Comparison of ENCODE assay signal across 8 cellular contexts in genomic region chr1:87953732-87954344, GRCh38.
DNase-seq lines count a peak whose midpoint lies in the region; ATAC-seq, FAIRE-seq and TF ChIP-seq lines count a peak whose summit lies in the region.

No MANE protein-coding gene starts in this region.

- H3K9me3 Mint-ChIP-seq in activated CD8-positive, alpha-beta T cell treated with anti-CD3 and anti-CD28 coated beads, Interleukin-2, amount 10 ng/mL, durations not matched to agents 7 days and 5 days (ENCODE audit: insufficient read depth): no peaks in the 10 kb centered on the region

- no peak overlapping the region for H3K14ac ChIP-seq in H1 (ENCODE audit: insufficient read length)

- H3K79me1 ChIP-seq in H1 (ENCODE audit: low read depth, low read length): no peaks in the 10 kb centered on the region

- no peak overlapping the region for H2BK15ac ChIP-seq in H1 (ENCODE audit: low read length)

- no peaks in the 10 kb centered on the region; a peak in 1 of 8 replicates for H3K36me3 ChIP-seq in H1 (ENCODE audit: control insufficient read depth in 2 of 4, insufficient read depth in 4 of 4, low read length in 3 of 4)

- no peaks in the 10 kb centered on the region for H3K23me2 ChIP-seq in H1 (ENCODE audit: low read depth, low read length)

- POLR2A ChIA-PET in activated CD8-positive, alpha-beta T cell treated with anti-CD3 and anti-CD28 coated beads, Interleukin-2, amount 10 ng/mL, durations not matched to agents 7 days and 5 days (lab: Charles Lee): no interaction called here
- POLR2A ChIA-PET in H1 (lab: Charles Lee; ENCODE audit: partially characterized antibody): no interaction called here

- peak; percentile 82 for ATAC-seq in GM19043 (IDR thresholded peaks at IDR 0.05; ENCODE audit: low read depth, unreplicated experiment)
- peak; percentile 85 for ATAC-seq in HG03520 (IDR thresholded peaks at IDR 0.05; ENCODE audit: unreplicated experiment)
- ATAC-seq in activated CD8-positive, alpha-beta T cell treated with anti-CD3 and anti-CD28 coated beads, Interleukin-2, amount 10 ng/mL, durations not matched to agents 7 days and 5 days: peak; percentile 70

- H3K27ac Mint-ChIP-seq in activated CD8-positive, alpha-beta T cell treated with anti-CD3 and anti-CD28 coated beads, Interleukin-2, amount 10 ng/mL, durations not matched to agents 7 days and 5 days: no peak overlapping the region

- H2AFZ ChIP-seq in H1 (ENCODE audit: low read length): peak overlapping the region; percentile 81

- TF ChIP-seq CTCF in H1 (IDR thresholded peaks at IDR 0.05; ENCODE audit: control extremely low read depth in 1 of 3, insufficient read depth in 1 of 3, low read depth in 1 of 3, low read length in 3 of 3): peak; percentile 43 to 75 (median 71)

- peak; percentile 91 for FAIRE-seq in H1 (lab: Jason Lieb, UNC)

- DNase-seq in AML-193 (lab: John Stamatoyannopoulos, UW): peak; percentile 40 to 45
- peak; percentile 59 for DNase-seq in NCI-H774 (lab: John Stamatoyannopoulos, UW)
- DNase-seq in activated CD8-positive, alpha-beta T cell treated with anti-CD3 and anti-CD28 coated beads, Interleukin-2, amount 10 ng/mL, durations not matched to agents 7 days and 5 days: peak; percentile 59
- DNase-seq in H1 (ENCODE audit: low read depth in 1 of 2, low spot score in 2 of 2): peak in 1 of 2 experiments; percentile 66
- DNase-seq in mucosa of gallbladder (ENCODE audit: low spot score): peak; percentile 73
- peak; percentile 2 to 25 for DNase-seq in stimulated activated CD8-positive, alpha-beta memory T cell treated with anti-CD3 and anti-CD28 coated beads, Interleukin-7, amount 100 ng/mL, for 48 hours (ENCODE audit: extremely low read depth in 1 of 2, low read depth in 1 of 2)

- no peak overlapping the region for H2BK20ac ChIP-seq in H1 (ENCODE audit: low read length)

- no peak overlapping the region for H4K5ac ChIP-seq in H1 (ENCODE audit: insufficient read length, low read depth, low read length)

- peaks cover 10% of the 10 kb centered on the region for H3K27me3 Mint-ChIP-seq in activated CD8-positive, alpha-beta T cell treated with anti-CD3 and anti-CD28 coated beads, Interleukin-2, amount 10 ng/mL, durations not matched to agents 7 days and 5 days (ENCODE audit: low read depth)

- no peaks in the 10 kb centered on the region for H3K36me3 Mint-ChIP-seq in activated CD8-positive, alpha-beta T cell treated with anti-CD3 and anti-CD28 coated beads, Interleukin-2, amount 10 ng/mL, durations not matched to agents 7 days and 5 days (ENCODE audit: low read depth)

- no peak overlapping the region for H3K18ac ChIP-seq in H1 (ENCODE audit: extremely low read depth, low read length)

- no peak overlapping the region for H3K27ac ChIP-seq in H1 (ENCODE audit: low read depth, low read length)

- no peak for TF ChIP-seq EP300 in H1 (IDR thresholded peaks at IDR 0.05; ENCODE audit: borderline replicate concordance in 1 of 2, low read depth in 2 of 2, low read length in 2 of 2)

- no peak overlapping the region for H3K4me3 ChIP-seq in H1 (ENCODE audit: extremely low read depth in 1 of 4, insufficient read depth in 2 of 4, low read depth in 3 of 4, low read length in 4 of 4)

- no peaks in the 10 kb centered on the region for H3K79me2 ChIP-seq in H1 (ENCODE audit: control insufficient read depth in 1 of 2, insufficient read depth in 2 of 2, low read length in 2 of 2)

- H3K4me3 Mint-ChIP-seq in activated CD8-positive, alpha-beta T cell treated with anti-CD3 and anti-CD28 coated beads, Interleukin-2, amount 10 ng/mL, durations not matched to agents 7 days and 5 days: no peak overlapping the region

- H3K27me3 ChIP-seq in H1 (replicated peaks in 1 of 4; ENCODE audit: control insufficient read depth in 3 of 4, extremely low read depth in 1 of 4, insufficient read depth in 3 of 4, low read length in 3 of 4): no peaks in the 10 kb centered on the region

- H4K20me1 ChIP-seq in H1 (replicated peaks in 1 of 2; ENCODE audit: control insufficient read depth in 1 of 2, insufficient read depth in 2 of 2, low read length in 2 of 2): no peaks in the 10 kb centered on the region

- no peak overlapping the region for H4K8ac ChIP-seq in H1 (ENCODE audit: extremely low read depth, insufficient read depth, low read length)

- no peak for TF ChIP-seq POLR2A in H1 (IDR thresholded peaks at IDR 0.05; ENCODE audit: control extremely low read depth in 1 of 2, low read depth in 2 of 2, low read length in 2 of 2)

- CTCF ChIA-PET in activated CD8-positive, alpha-beta T cell treated with anti-CD3 and anti-CD28 coated beads, Interleukin-2, amount 10 ng/mL, durations not matched to agents 7 days and 5 days (lab: Charles Lee): interaction anchor here (0.7 to 3.4 kb wide), 20 partner anchors 11 to 824 kb away, joined by 3 to 38 read pairs (median 3); partner anchors contain the start of gene LMO4
- CTCF ChIA-PET in H1 (lab: Charles Lee; ENCODE audit: partially characterized antibody): interaction anchor here (0.5 to 3.2 kb wide), 51 partner anchors 9 to 665 kb away, joined by 3 to 25 read pairs (median 3); no protein-coding TSS in a partner anchor

- H2BK5ac ChIP-seq in H1 (ENCODE audit: low read depth, low read length): no peak overlapping the region; the same call in 1 of the 2 replicates

- H2BK120ac ChIP-seq in H1 (replicated peaks; ENCODE audit: low read depth, low read length): no peak overlapping the region

- H3K4me2 ChIP-seq in H1 (ENCODE audit: insufficient read depth in 1 of 2, low read depth in 2 of 2, low read length in 2 of 2): no peak overlapping the region

- TF ChIP-seq RAD21 in H1 (IDR thresholded peaks at IDR 0.05 in 1 of 2, conservative IDR thresholded peaks at IDR 0.05 in 1 of 2; ENCODE audit: low read depth in 2 of 2, low read length in 2 of 2): peak; percentile 79 to 82

- no peaks in the 10 kb centered on the region for H3K4me1 Mint-ChIP-seq in activated CD8-positive, alpha-beta T cell treated with anti-CD3 and anti-CD28 coated beads, Interleukin-2, amount 10 ng/mL, durations not matched to agents 7 days and 5 days (ENCODE audit: low read depth)

- no peak overlapping the region for H4K91ac ChIP-seq in H1 (replicated peaks; ENCODE audit: insufficient read length, low read length)

- peaks cover 0 to 4% (median 2%) of the 10 kb centered on the region in 4 experiments; a peak in 4 of 7 replicates for H3K4me1 ChIP-seq in H1 (replicated peaks in 1 of 4; ENCODE audit: control insufficient read depth in 3 of 4, insufficient read depth in 4 of 4, low read length in 3 of 4)

- no peak overlapping the region for H3K23ac ChIP-seq in H1 (ENCODE audit: insufficient read length)

- WGBS in H1 (ENCODE audit: extremely low coverage in 1 of 2, insufficient coverage in 1 of 2, insufficient read length in 1 of 2, insufficient replicate concordance in 2 of 2, low coverage in 1 of 2, low lambda C conversion rate in 2 of 2, missing lambda C conversion rate in 1 of 2), 2 experiments: 27% methylated on average over 3 of the region's 3 CpGs; no CpG with 5 or more reads in 1 of the 2 experiments

- no peak overlapping the region for H3K56ac ChIP-seq in H1 (replicated peaks; ENCODE audit: insufficient read length, low read depth, low read length)

- no peak overlapping the region; the same call in 1 of the 2 replicates for H2BK12ac ChIP-seq in H1 (ENCODE audit: low read depth, low read length)

- no peak overlapping the region for H3K4ac ChIP-seq in H1 (replicated peaks; ENCODE audit: insufficient read length, low read depth, low read length)

- H3K9me3 ChIP-seq in H1 (ENCODE audit: insufficient read depth in 2 of 2, low read depth in 1 of 2, low read length in 1 of 2): no peaks in the 10 kb centered on the region

- no peak overlapping the region for H3K9ac ChIP-seq in H1 (replicated peaks in 1 of 4; ENCODE audit: extremely low read depth in 1 of 4, low read depth in 3 of 4, low read length in 3 of 4)

- H2AK5ac ChIP-seq in H1 (ENCODE audit: low read depth, low read length): no peak overlapping the region

TF ChIP-seq in H1, 55 proteins besides CTCF, POLR2A, EP300 and RAD21:
- TF ChIP-seq BACH1 (IDR thresholded peaks at IDR 0.05; ENCODE audit: low read length): no peak
- no peak for TF ChIP-seq EGR1 (IDR thresholded peaks at IDR 0.05; ENCODE audit: borderline replicate concordance, low read depth, low read length)
- TF ChIP-seq ZNF274 (IDR thresholded peaks at IDR 0.05; ENCODE audit: borderline replicate concordance, extremely low read depth, low read length): no peak
- TF ChIP-seq E2F6 (IDR thresholded peaks at IDR 0.05): no peak
- TF ChIP-seq ATF2 (IDR thresholded peaks at IDR 0.05; ENCODE audit: low read length): no peak
- TF ChIP-seq SIN3A (conservative IDR thresholded peaks at IDR 0.05 in 1 of 2, IDR thresholded peaks at IDR 0.05 in 1 of 2; ENCODE audit: low read depth in 1 of 2, low read length in 2 of 2): no peak
- no peak for TF ChIP-seq KDM1A (IDR thresholded peaks at IDR 0.05; ENCODE audit: borderline replicate concordance, low read length)
- no peak for TF ChIP-seq JUN (IDR thresholded peaks at IDR 0.05; ENCODE audit: low read depth, low read length)
- TF ChIP-seq POLR2AphosphoS5 (IDR thresholded peaks at IDR 0.05; ENCODE audit: low read depth, low read length): no peak
- no peak for TF ChIP-seq SRF (IDR thresholded peaks at IDR 0.05; ENCODE audit: low read depth, low read length)
- no peak for TF ChIP-seq SP4 (IDR thresholded peaks at IDR 0.05; ENCODE audit: low read length)
- no peak for TF ChIP-seq RNF2 (IDR thresholded peaks at IDR 0.05; ENCODE audit: borderline replicate concordance, low read depth, low read length, missing control alignments, poor library complexity, severe bottlenecking)
- no peak for TF ChIP-seq CEBPB (IDR thresholded peaks at IDR 0.05; ENCODE audit: low read depth, low read length)
- TF ChIP-seq KDM4A (IDR thresholded peaks at IDR 0.05; ENCODE audit: low read depth, low read length, severe bottlenecking): no peak
